ENCODE assay signal across 1 cellular context in genomic region chr5:126745259-126745992, GRCh38.
TF ChIP-seq lines count a peak whose summit lies in the region.

No MANE protein-coding gene starts in this region.

TF ChIP-seq in HEK293, 187 proteins besides CTCF, POLR2A, EP300 and RAD21 (continued from another document):
- TF ChIP-seq, protein P1, sequence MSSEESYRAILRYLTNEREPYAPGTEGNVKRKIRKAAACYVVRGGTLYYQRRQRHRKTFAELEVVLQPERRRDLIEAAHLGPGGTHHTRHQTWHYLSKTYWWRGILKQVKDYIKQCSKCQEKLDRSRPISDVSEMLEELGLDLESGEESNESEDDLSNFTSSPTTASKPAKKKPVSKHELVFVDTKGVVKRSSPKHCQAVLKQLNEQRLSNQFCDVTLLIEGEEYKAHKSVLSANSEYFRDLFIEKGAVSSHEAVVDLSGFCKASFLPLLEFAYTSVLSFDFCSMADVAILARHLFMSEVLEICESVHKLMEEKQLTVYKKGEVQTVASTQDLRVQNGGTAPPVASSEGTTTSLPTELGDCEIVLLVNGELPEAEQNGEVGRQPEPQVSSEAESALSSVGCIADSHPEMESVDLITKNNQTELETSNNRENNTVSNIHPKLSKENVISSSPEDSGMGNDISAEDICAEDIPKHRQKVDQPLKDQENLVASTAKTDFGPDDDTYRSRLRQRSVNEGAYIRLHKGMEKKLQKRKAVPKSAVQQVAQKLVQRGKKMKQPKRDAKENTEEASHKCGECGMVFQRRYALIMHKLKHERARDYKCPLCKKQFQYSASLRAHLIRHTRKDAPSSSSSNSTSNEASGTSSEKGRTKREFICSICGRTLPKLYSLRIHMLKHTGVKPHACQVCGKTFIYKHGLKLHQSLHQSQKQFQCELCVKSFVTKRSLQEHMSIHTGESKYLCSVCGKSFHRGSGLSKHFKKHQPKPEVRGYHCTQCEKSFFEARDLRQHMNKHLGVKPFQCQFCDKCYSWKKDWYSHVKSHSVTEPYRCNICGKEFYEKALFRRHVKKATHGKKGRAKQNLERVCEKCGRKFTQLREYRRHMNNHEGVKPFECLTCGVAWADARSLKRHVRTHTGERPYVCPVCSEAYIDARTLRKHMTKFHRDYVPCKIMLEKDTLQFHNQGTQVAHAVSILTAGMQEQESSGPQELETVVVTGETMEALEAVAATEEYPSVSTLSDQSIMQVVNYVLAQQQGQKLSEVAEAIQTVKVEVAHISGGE (tag by site-specific recombination; conservative IDR thresholded peaks at IDR 0.05; ENCODE audit: low read depth): no peak
- TF ChIP-seq PRDM1 (tag by site-specific recombination; IDR thresholded peaks at IDR 0.05) (no peak), ZNF639 (tag by site-specific recombination; IDR thresholded peaks at IDR 0.05) (0 out of 2 replicates have a peak, but pooled peaks have one; percentile 39), ZNF248 (tag by site-specific recombination; IDR thresholded peaks at IDR 0.05) (no peak), ZNF670 (tag by site-specific recombination; IDR thresholded peaks at IDR 0.05; ENCODE audit: low read depth) (no peak), ZSCAN30 (tag by site-specific recombination; IDR thresholded peaks at IDR 0.05) (0 out of 2 replicates have a peak, but pooled peaks have one; percentile 3), ZNF24 (tag by site-specific recombination; IDR thresholded peaks at IDR 0.05) (0 out of 2 replicates have a peak, but pooled peaks have one; percentile 66)
